ENCODE assay signal across 11 cellular contexts in genomic region chr1:147717051-147717705, GRCh38. TPM values are rescaled to one million over a fixed set of nuclear protein-coding genes. Genes with fewer than 3 reads are reported as not detected.
A peak's percentile ranks its signal among the peaks of the same experiment; 100 is the strongest.
DNase-seq lines count a peak whose midpoint lies in the region; ATAC-seq and TF ChIP-seq lines count a peak whose summit lies in the region.
"Had no signal": no experiment of that assay in that cellular context is flagged by ENCODE, and none has a peak within 500 bp of the region (broad histone marks: within the 10 kb centered on the region; RNA-seq: fewer than 3 reads in every experiment).

No MANE protein-coding gene starts in this region.

- intact Hi-C loops in activated B cell treated with CpG ODN at 0.5 μM for 24 hours (cut with micrococcal nuclease), result no loop called here
- intact Hi-C loops in mucosa of descending colon (cut with DNase I, micrococcal nuclease), result no loop called here
- intact Hi-C loops in left ventricle myocardium superior (cut with micrococcal nuclease), result no loop called here

- peaks cover 12% of the 10 kb centered on the region for H3K9me3 Mint-ChIP-seq in activated B cell treated with CpG ODN at 0.5 μM for 24 hours
- H3K9me3 Mint-ChIP-seq in stimulated activated naive CD8-positive, alpha-beta T cell treated with anti-CD3 and anti-CD28 coated beads, Interleukin-15, amount 100 ng/mL, for 72 hours, result peaks cover 3 to 6% of the 10 kb centered on the region in 2 donors
- H3K9me3 Mint-ChIP-seq: activated naive CD8-positive, alpha-beta T cell treated with anti-CD3 and anti-CD28 coated beads, Interleukin-2, amount 50 U/mL, for 24 hours had no signal

- no peak overlapping the region for H3K4me3 ChIP-seq in mucosa of descending colon
- H3K4me3 ChIP-seq: thoracic aorta had no signal

- peak; percentile 77 for ATAC-seq in activated B cell treated with CpG ODN at 0.5 μM for 24 hours (ENCODE audit: low read depth)
- peak; percentile 95 for ATAC-seq in mucosa of descending colon
- ATAC-seq in HG03175 (IDR thresholded peaks at IDR 0.05; ENCODE audit: unreplicated experiment), result no peak
- ATAC-seq in left ventricle myocardium superior, result no peak
- ATAC-seq in stimulated activated naive CD8-positive, alpha-beta T cell treated with anti-CD3 and anti-CD28 coated beads, Interleukin-15, amount 100 ng/mL, for 72 hours, result no peak
- ATAC-seq: activated naive CD8-positive, alpha-beta T cell treated with anti-CD3 and anti-CD28 coated beads, Interleukin-2, amount 50 U/mL, for 24 hours had no signal

- no peaks in the 10 kb centered on the region for H3K36me3 ChIP-seq in mucosa of descending colon (ENCODE audit: low read depth)
- H3K36me3 ChIP-seq: thoracic aorta had no signal

- CTCF ChIA-PET in activated B cell treated with CpG ODN at 0.5 μM for 24 hours (lab: Charles Lee), result no interaction called here

- peaks cover 13% of the 10 kb centered on the region for H3K4me1 Mint-ChIP-seq in activated B cell treated with CpG ODN at 0.5 μM for 24 hours
- no peaks in the 10 kb centered on the region for H3K4me1 Mint-ChIP-seq in stimulated activated naive CD8-positive, alpha-beta T cell treated with anti-CD3 and anti-CD28 coated beads, Interleukin-15, amount 100 ng/mL, for 72 hours
- H3K4me1 Mint-ChIP-seq: activated naive CD8-positive, alpha-beta T cell treated with anti-CD3 and anti-CD28 coated beads, Interleukin-2, amount 50 U/mL, for 24 hours had no signal

- H3K27me3 Mint-ChIP-seq in activated B cell treated with CpG ODN at 0.5 μM for 24 hours, result peaks cover 29% of the 10 kb centered on the region
- peaks cover 44% of the 10 kb centered on the region for H3K27me3 Mint-ChIP-seq in stimulated activated naive CD8-positive, alpha-beta T cell treated with anti-CD3 and anti-CD28 coated beads, Interleukin-15, amount 100 ng/mL, for 72 hours

- no peak overlapping the region for H3K4me3 Mint-ChIP-seq in activated B cell treated with CpG ODN at 0.5 μM for 24 hours
- H3K4me3 Mint-ChIP-seq in stimulated activated naive CD8-positive, alpha-beta T cell treated with anti-CD3 and anti-CD28 coated beads, Interleukin-15, amount 100 ng/mL, for 72 hours, result no peak overlapping the region
- H3K4me3 Mint-ChIP-seq: activated naive CD8-positive, alpha-beta T cell treated with anti-CD3 and anti-CD28 coated beads, Interleukin-2, amount 50 U/mL, for 24 hours had no signal

- no peaks in the 10 kb centered on the region for H3K4me1 ChIP-seq in mucosa of descending colon (ENCODE audit: low read depth)

- POLR2A ChIA-PET in activated B cell treated with CpG ODN at 0.5 μM for 24 hours (lab: Charles Lee), result no interaction called here

- TF ChIP-seq CTCF in activated B cell treated with CpG ODN at 0.5 μM for 24 hours (IDR thresholded peaks at IDR 0.05) (no peak), mucosa of descending colon (IDR thresholded peaks at IDR 0.05) (no peak)

- no peaks in the 10 kb centered on the region for H3K36me3 Mint-ChIP-seq in activated B cell treated with CpG ODN at 0.5 μM for 24 hours (ENCODE audit: low read depth)

- no peaks in the 10 kb centered on the region for H3K9me3 ChIP-seq in mucosa of descending colon
- H3K9me3 ChIP-seq: thoracic aorta had no signal

- H3K27ac Mint-ChIP-seq in activated B cell treated with CpG ODN at 0.5 μM for 24 hours, result no peak overlapping the region
- no peak overlapping the region for H3K27ac Mint-ChIP-seq in stimulated activated naive CD8-positive, alpha-beta T cell treated with anti-CD3 and anti-CD28 coated beads, Interleukin-15, amount 100 ng/mL, for 72 hours
- H3K27ac Mint-ChIP-seq: activated naive CD8-positive, alpha-beta T cell treated with anti-CD3 and anti-CD28 coated beads, Interleukin-2, amount 50 U/mL, for 24 hours had no signal

- peak; percentile 63 for DNase-seq in COR-L47 (lab: John Stamatoyannopoulos, UW)
- DNase-seq in NCI-H1105 treated with DMSO at 0.1 percent for 48 hours (lab: John Stamatoyannopoulos, UW), result peak; percentile 79
- no peak for DNase-seq in activated B cell treated with CpG ODN at 0.5 μM for 24 hours
- peak; percentile 46 to 77 (median 54) for DNase-seq in mucosa of descending colon
- no peak for DNase-seq in DMS 273 treated with DMSO at 0.1 percent for 48 hours (lab: John Stamatoyannopoulos, UW)
- no peak for DNase-seq in left ventricle myocardium superior
- DNase-seq in stimulated activated naive CD8-positive, alpha-beta T cell treated with anti-CD3 and anti-CD28 coated beads, Interleukin-15, amount 100 ng/mL, for 72 hours, result no peak
- DNase-seq: activated naive CD8-positive, alpha-beta T cell treated with anti-CD3 and anti-CD28 coated beads, Interleukin-2, amount 50 U/mL, for 24 hours had no signal

RNA-seq across cellular contexts. Expression of gene GJA5, which starts 43.2 kb away (rescaled TPM):
- total RNA-seq in activated B cell treated with CpG ODN at 0.5 μM for 24 hours, result not detected in 2 replicates
- total RNA-seq in mucosa of descending colon, result 1 to 10 TPM; 1.3 to 7.7 (median 3.0) TPM
- total RNA-seq in left ventricle myocardium superior, result 4.7 TPM
- total RNA-seq: fibroblast of lung had no signal

RNA-seq across cellular contexts. Expression of gene ACP6, which starts 46.9 kb away (rescaled TPM):
- total RNA-seq in activated B cell treated with CpG ODN at 0.5 μM for 24 hours, result 6.9 and 10.5 TPM in 2 replicates
- 10 to 100 TPM; 20.8 to 22.6 (median 22.3) TPM for total RNA-seq in mucosa of descending colon
- 7.1 TPM for total RNA-seq in left ventricle myocardium superior

Comparison
In these comparisons a context has a peak if more than half of its experiments do, and no peak if none do; other contexts are left out.
1. DNase-seq: peak in COR-L47 (single experiment), NCI-H1105 treated with DMSO at 0.1 percent for 48 hours (single experiment) and mucosa of descending colon (3 of 3); none in activated B cell treated with CpG ODN at 0.5 μM for 24 hours (single experiment), DMS 273 treated with DMSO at 0.1 percent for 48 hours (single experiment), left ventricle myocardium superior (single experiment) and stimulated activated naive CD8-positive, alpha-beta T cell treated with anti-CD3 and anti-CD28 coated beads, Interleukin-15, amount 100 ng/mL, for 72 hours (0 of 2).
2. ATAC-seq: peak in activated B cell treated with CpG ODN at 0.5 μM for 24 hours (single experiment) and mucosa of descending colon (single experiment); none in HG03175 (single experiment), left ventricle myocardium superior (single experiment) and stimulated activated naive CD8-positive, alpha-beta T cell treated with anti-CD3 and anti-CD28 coated beads, Interleukin-15, amount 100 ng/mL, for 72 hours (single experiment).